Comparison of ENCODE assay signal across 1 cellular context in genomic region chr6:36423101-36423824, GRCh38.
TF ChIP-seq lines count a peak whose summit lies in the region.

No MANE protein-coding gene starts in this region.

TF ChIP-seq in HepG2, 621 proteins besides CTCF, POLR2A, EP300 and RAD21 (continued from another document and continues in another):
- 0 out of 2 replicates have a peak, but pooled peaks have one; percentile 39 for TF ChIP-seq ZNF276 (CRISPR knock-in tag; IDR thresholded peaks at IDR 0.05; ENCODE audit: low read depth)
- TF ChIP-seq PITX1 (CRISPR knock-in tag; IDR thresholded peaks at IDR 0.05), result peak; percentile 58; the same call in 1 of the 2 replicates
- TF ChIP-seq CREM (IDR thresholded peaks at IDR 0.05), result peak; percentile 47; the same call in 1 of the 2 replicates
- TF ChIP-seq CREM (CRISPR knock-in tag; IDR thresholded peaks at IDR 0.05), result no peak
- no peak for TF ChIP-seq ZNF446 (CRISPR knock-in tag; IDR thresholded peaks at IDR 0.05)
- no peak for TF ChIP-seq ZNF777 (CRISPR knock-in tag; IDR thresholded peaks at IDR 0.05)
- peak; percentile 57; the same call in 1 of the 2 replicates for TF ChIP-seq ZZZ3 (CRISPR knock-in tag; IDR thresholded peaks at IDR 0.05; ENCODE audit: borderline replicate concordance)
- TF ChIP-seq ZNF503 (CRISPR knock-in tag; IDR thresholded peaks at IDR 0.05), result no peak
- peak; percentile 86; the same call in 1 of the 2 replicates for TF ChIP-seq ZBTB38 (CRISPR knock-in tag; IDR thresholded peaks at IDR 0.05)
- TF ChIP-seq PREB (CRISPR knock-in tag; IDR thresholded peaks at IDR 0.05), result no peak
- peak; percentile 95 for TF ChIP-seq POGZ (CRISPR knock-in tag; IDR thresholded peaks at IDR 0.05)
- TF ChIP-seq ZNF605 (CRISPR knock-in tag; IDR thresholded peaks at IDR 0.05), result peak; percentile 97
- TF ChIP-seq ZNF784 (CRISPR knock-in tag; IDR thresholded peaks at IDR 0.05; ENCODE audit: borderline replicate concordance), result peak; percentile 47; the same call in 1 of the 2 replicates
- TF ChIP-seq GLI4 (CRISPR knock-in tag; IDR thresholded peaks at IDR 0.05; ENCODE audit: borderline replicate concordance), result no peak; the same call in 1 of the 2 replicates
- TF ChIP-seq GPN1 (CRISPR knock-in tag; IDR thresholded peaks at IDR 0.05; ENCODE audit: borderline replicate concordance), result no peak
- peak; percentile 65; the same call in 1 of the 2 replicates for TF ChIP-seq ZBTB7B (CRISPR knock-in tag; IDR thresholded peaks at IDR 0.05)
- TF ChIP-seq PRPF4 (IDR thresholded peaks at IDR 0.05; ENCODE audit: low read depth, low read length, poor library complexity, severe bottlenecking), result no peak
- TF ChIP-seq HOXA7 (CRISPR knock-in tag; IDR thresholded peaks at IDR 0.05), result no peak
- TF ChIP-seq ZNF615 (CRISPR knock-in tag; IDR thresholded peaks at IDR 0.05; ENCODE audit: borderline replicate concordance), result no peak
- no peak for TF ChIP-seq RFXAP (CRISPR knock-in tag; IDR thresholded peaks at IDR 0.05; ENCODE audit: borderline replicate concordance)
- no peak for TF ChIP-seq FOXM1 (CRISPR knock-in tag; IDR thresholded peaks at IDR 0.05)
- TF ChIP-seq MXD3 (CRISPR knock-in tag; IDR thresholded peaks at IDR 0.05), result peak; percentile 51; the same call in 1 of the 2 replicates
- TF ChIP-seq FLYWCH1 (CRISPR knock-in tag; IDR thresholded peaks at IDR 0.05), result no peak
- TF ChIP-seq ZNF333 (CRISPR knock-in tag; IDR thresholded peaks at IDR 0.05; ENCODE audit: borderline replicate concordance), result no peak
- TF ChIP-seq ARID5B (CRISPR knock-in tag; IDR thresholded peaks at IDR 0.05), result peak; percentile 80
- peak; percentile 94 for TF ChIP-seq ZMYM4 (CRISPR knock-in tag; IDR thresholded peaks at IDR 0.05)
- TF ChIP-seq TFDP2 (CRISPR knock-in tag; IDR thresholded peaks at IDR 0.05), result peak; percentile 99
- TF ChIP-seq JDP2 (CRISPR knock-in tag; IDR thresholded peaks at IDR 0.05; ENCODE audit: borderline replicate concordance), result no peak; the same call in 1 of the 2 replicates
- no peak for TF ChIP-seq RBAK (CRISPR knock-in tag; IDR thresholded peaks at IDR 0.05)
- no peak; the same call in 1 of the 2 replicates for TF ChIP-seq SOX13 (IDR thresholded peaks at IDR 0.05)
- TF ChIP-seq SOX13 (CRISPR knock-in tag; conservative IDR thresholded peaks at IDR 0.05 in 1 of 2, IDR thresholded peaks at IDR 0.05 in 1 of 2), result peak in 1 of 2 experiments; percentile 69; a peak in 2 of 4 replicates
- peak; percentile 93 for TF ChIP-seq ZNF350 (CRISPR knock-in tag; IDR thresholded peaks at IDR 0.05; ENCODE audit: borderline replicate concordance, low read depth)
- TF ChIP-seq MIER2 (CRISPR knock-in tag; IDR thresholded peaks at IDR 0.05), result no peak; the same call in 1 of the 2 replicates
- TF ChIP-seq TAF1 (CRISPR knock-in tag; IDR thresholded peaks at IDR 0.05), result peak; percentile 69; the same call in 1 of the 2 replicates
- no peak for TF ChIP-seq ZNF496 (CRISPR knock-in tag; IDR thresholded peaks at IDR 0.05; ENCODE audit: insufficient replicate concordance)
- no peak; the same call in 1 of the 2 replicates for TF ChIP-seq ZNF724P (CRISPR knock-in tag; IDR thresholded peaks at IDR 0.05; ENCODE audit: borderline replicate concordance)
- TF ChIP-seq CHD4 (IDR thresholded peaks at IDR 0.05; ENCODE audit: borderline replicate concordance, low read length), result no peak
- TF ChIP-seq FOXP4 (CRISPR knock-in tag; IDR thresholded peaks at IDR 0.05), result no peak; the same call in 1 of the 2 replicates
- TF ChIP-seq ZFY (CRISPR knock-in tag; IDR thresholded peaks at IDR 0.05), result peak; percentile 50; the same call in 1 of the 2 replicates
- no peak for TF ChIP-seq MBNL3 (CRISPR knock-in tag; conservative IDR thresholded peaks at IDR 0.05)
- TF ChIP-seq SIX1 (CRISPR knock-in tag; IDR thresholded peaks at IDR 0.05; ENCODE audit: borderline replicate concordance), result no peak
- TF ChIP-seq ZNF337 (CRISPR knock-in tag; IDR thresholded peaks at IDR 0.05; ENCODE audit: borderline replicate concordance, low read depth), result no peak
- no peak for TF ChIP-seq ZSCAN30 (CRISPR knock-in tag; IDR thresholded peaks at IDR 0.05)
- TF ChIP-seq CBX2 (IDR thresholded peaks at IDR 0.05; ENCODE audit: low read depth, low read length), result no peak
- TF ChIP-seq CBX2 (CRISPR knock-in tag; IDR thresholded peaks at IDR 0.05; ENCODE audit: low read depth), result peak; percentile 15; the same call in 1 of the 2 replicates
- TF ChIP-seq KLF12 (CRISPR knock-in tag; IDR thresholded peaks at IDR 0.05; ENCODE audit: borderline replicate concordance), result no peak
- TF ChIP-seq POLR2G (IDR thresholded peaks at IDR 0.05; ENCODE audit: low read depth, low read length), result peak; percentile 92
- no peak for TF ChIP-seq PBX2 (CRISPR knock-in tag; IDR thresholded peaks at IDR 0.05)
- no peak for TF ChIP-seq ZNF484 (CRISPR knock-in tag; IDR thresholded peaks at IDR 0.05; ENCODE audit: borderline replicate concordance, low read depth)
- TF ChIP-seq E2F5 (CRISPR knock-in tag; conservative IDR thresholded peaks at IDR 0.05), result peak; percentile 94
- no peak for TF ChIP-seq CENPT (CRISPR knock-in tag; IDR thresholded peaks at IDR 0.05; ENCODE audit: low read depth)
- 0 out of 2 replicates have a peak, but pooled peaks have one; percentile 43 for TF ChIP-seq ZNF224 (CRISPR knock-in tag; IDR thresholded peaks at IDR 0.05)
- TF ChIP-seq NFYC (CRISPR knock-in tag; IDR thresholded peaks at IDR 0.05), result peak; percentile 96
- TF ChIP-seq ZNF788 (CRISPR knock-in tag; IDR thresholded peaks at IDR 0.05; ENCODE audit: borderline replicate concordance), result peak; percentile 91; the same call in 1 of the 2 replicates
- peak; percentile 86 for TF ChIP-seq RCOR2 (CRISPR knock-in tag; IDR thresholded peaks at IDR 0.05)
- TF ChIP-seq ZNF746 (CRISPR knock-in tag; IDR thresholded peaks at IDR 0.05), result no peak
- TF ChIP-seq SNAPC5 (CRISPR knock-in tag; IDR thresholded peaks at IDR 0.05; ENCODE audit: borderline replicate concordance), result peak; percentile 85
